In genomic region chr12:65778268-65779090, GRCh38 we compare ENCODE assay signal across 2 cellular contexts.
TF ChIP-seq lines count a peak whose summit lies in the region.

No MANE protein-coding gene starts in this region.

TF ChIP-seq in SK-N-SH, 30 proteins besides CTCF, POLR2A, EP300 and RAD21 (continued from another document):
- TF ChIP-seq TCF12 (IDR thresholded peaks at IDR 0.05) (peak; percentile 48), FOXJ3 (CRISPR knock-in tag; IDR thresholded peaks at IDR 0.05) (no peak)

TF ChIP-seq in SK-N-SH treated with all-trans-retinoic acid at 6 μM for 48 hours, 23 proteins besides CTCF, POLR2A, EP300 and RAD21 (continued from another document):
- TF ChIP-seq, protein P1, sequence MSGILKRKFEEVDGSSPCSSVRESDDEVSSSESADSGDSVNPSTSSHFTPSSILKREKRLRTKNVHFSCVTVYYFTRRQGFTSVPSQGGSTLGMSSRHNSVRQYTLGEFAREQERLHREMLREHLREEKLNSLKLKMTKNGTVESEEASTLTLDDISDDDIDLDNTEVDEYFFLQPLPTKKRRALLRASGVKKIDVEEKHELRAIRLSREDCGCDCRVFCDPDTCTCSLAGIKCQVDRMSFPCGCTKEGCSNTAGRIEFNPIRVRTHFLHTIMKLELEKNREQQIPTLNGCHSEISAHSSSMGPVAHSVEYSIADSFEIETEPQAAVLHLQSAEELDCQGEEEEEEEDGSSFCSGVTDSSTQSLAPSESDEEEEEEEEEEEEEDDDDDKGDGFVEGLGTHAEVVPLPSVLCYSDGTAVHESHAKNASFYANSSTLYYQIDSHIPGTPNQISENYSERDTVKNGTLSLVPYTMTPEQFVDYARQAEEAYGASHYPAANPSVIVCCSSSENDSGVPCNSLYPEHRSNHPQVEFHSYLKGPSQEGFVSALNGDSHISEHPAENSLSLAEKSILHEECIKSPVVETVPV (CRISPR knock-in tag; IDR thresholded peaks at IDR 0.05): no peak
- TF ChIP-seq ZNF8 (CRISPR knock-in tag; IDR thresholded peaks at IDR 0.05) (no peak), ARNTL (CRISPR knock-in tag; IDR thresholded peaks at IDR 0.05; ENCODE audit: borderline replicate concordance, low read depth) (no peak)
- TF ChIP-seq, protein P2, sequence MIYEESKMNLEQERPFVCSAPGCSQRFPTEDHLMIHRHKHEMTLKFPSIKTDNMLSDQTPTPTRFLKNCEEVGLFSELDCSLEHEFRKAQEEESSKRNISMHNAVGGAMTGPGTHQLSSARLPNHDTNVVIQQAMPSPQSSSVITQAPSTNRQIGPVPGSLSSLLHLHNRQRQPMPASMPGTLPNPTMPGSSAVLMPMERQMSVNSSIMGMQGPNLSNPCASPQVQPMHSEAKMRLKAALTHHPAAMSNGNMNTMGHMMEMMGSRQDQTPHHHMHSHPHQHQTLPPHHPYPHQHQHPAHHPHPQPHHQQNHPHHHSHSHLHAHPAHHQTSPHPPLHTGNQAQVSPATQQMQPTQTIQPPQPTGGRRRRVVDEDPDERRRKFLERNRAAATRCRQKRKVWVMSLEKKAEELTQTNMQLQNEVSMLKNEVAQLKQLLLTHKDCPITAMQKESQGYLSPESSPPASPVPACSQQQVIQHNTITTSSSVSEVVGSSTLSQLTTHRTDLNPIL (CRISPR knock-in tag; IDR thresholded peaks at IDR 0.05; ENCODE audit: low read depth): no peak
